14 cellular contexts compared by ENCODE assay signal in genomic region chr11:11988862-11989261, GRCh38. TPM values are rescaled to one million over a fixed set of nuclear protein-coding genes. Genes with fewer than 3 reads are reported as not detected.
A peak's percentile ranks its signal among the peaks of the same experiment; 100 is the strongest.
DNase-seq lines count a peak whose midpoint lies in the region; ATAC-seq and TF ChIP-seq lines count a peak whose summit lies in the region.
"Had no signal": no experiment of that assay in that cellular context is flagged by ENCODE, and none has a peak within 500 bp of the region (broad histone marks: within the 10 kb centered on the region; RNA-seq: fewer than 3 reads in every experiment).

No MANE protein-coding gene starts in this region.

- DNase-seq in DMS53 (lab: John Stamatoyannopoulos, UW), result peak; percentile 12
- DNase-seq in DMS53 treated with DMSO at 0.1 percent for 48 hours (lab: John Stamatoyannopoulos, UW; ENCODE audit: unreplicated experiment), result no peak
- DNase-seq in ascending aorta (ENCODE audit: low spot score in 2 of 2), result peak in 1 of 2 donors; percentile 44
- no peak for DNase-seq in fibroblast of the aortic adventitia (ENCODE audit: low read depth)
- DNase-seq in smooth muscle cell (lab: John Stamatoyannopoulos, UW; ENCODE audit: unreplicated experiment), result no peak
- DNase-seq in SW480 (ENCODE audit: low spot score), result no peak
- DNase-seq: activated CD4-positive, CD25-positive, alpha-beta regulatory T cell treated with anti-CD3 and anti-CD28 coated beads, Interleukin-2, amount 50 U/mL, for 72 hours; activated T-cell treated with anti-CD3 and anti-CD28 coated beads, Interleukin-2, amount 50 U/mL, for 1 hour; amygdala; NCI-H2227 treated with DMSO at 0.1 percent for 48 hours had no signal

- H3K79me2 ChIP-seq in smooth muscle cell (ENCODE audit: low read depth), result no peaks in the 10 kb centered on the region

- no peak overlapping the region for H2AFZ ChIP-seq in smooth muscle cell (ENCODE audit: low read depth)

- 94% methylated on average over 3 of the region's 3 CpGs for WGBS in smooth muscle cell (ENCODE audit: low lambda C conversion rate)

- no peaks in the 10 kb centered on the region for H4K20me1 ChIP-seq in smooth muscle cell (ENCODE audit: low read depth)

- ATAC-seq in HG02870 (IDR thresholded peaks at IDR 0.05; ENCODE audit: unreplicated experiment), result no peak
- no peak for ATAC-seq in GM21515 (IDR thresholded peaks at IDR 0.05; ENCODE audit: unreplicated experiment)

- TF ChIP-seq CTCF in ascending aorta (IDR thresholded peaks at IDR 0.05) (no peak), fibroblast of the aortic adventitia (IDR thresholded peaks at IDR 0.05; ENCODE audit: insufficient read depth, low read length) (peak; percentile 34), smooth muscle cell (IDR thresholded peaks at IDR 0.05; ENCODE audit: borderline replicate concordance, insufficient read depth, poor library complexity, severe bottlenecking) (peak; percentile 39)

- peaks cover 44% of the 10 kb centered on the region for H3F3A ChIP-seq in smooth muscle cell (ENCODE audit: low read depth)

- H3K4me1 ChIP-seq in ascending aorta (peaks cover 4 to 18% of the 10 kb centered on the region in 2 donors), smooth muscle cell (ENCODE audit: low read depth) (peaks cover 9% of the 10 kb centered on the region)

- no peak overlapping the region for H3K4me3 ChIP-seq in ascending aorta
- no peak overlapping the region for H3K4me3 ChIP-seq in fibroblast of the aortic adventitia (ENCODE audit: low read depth, low read length)
- no peak overlapping the region for H3K4me3 ChIP-seq in smooth muscle cell
- H3K4me3 ChIP-seq: sigmoid colon had no signal

- intact Hi-C loops in ascending aorta (cut with DNase I), result no loop called here

- no peak overlapping the region for H3K9ac ChIP-seq in smooth muscle cell (ENCODE audit: low read depth)

- H3K9me3 ChIP-seq in ascending aorta, result no peaks in the 10 kb centered on the region
- H3K9me3 ChIP-seq in smooth muscle cell (replicated peaks; ENCODE audit: low read depth), result no peaks in the 10 kb centered on the region
- H3K9me3 ChIP-seq: sigmoid colon had no signal

- H3K27ac ChIP-seq in ascending aorta (peak overlapping the region; percentile 63 to 81), smooth muscle cell (ENCODE audit: low read depth) (peak overlapping the region; percentile 93)
- H3K27ac ChIP-seq: 22Rv1 had no signal

- no peaks in the 10 kb centered on the region for H3K27me3 ChIP-seq in ascending aorta
- H3K27me3 ChIP-seq in smooth muscle cell (ENCODE audit: low read depth), result no peaks in the 10 kb centered on the region
- H3K27me3 ChIP-seq: sigmoid colon had no signal

- peaks cover 0 to 13% of the 10 kb centered on the region in 2 donors for H3K36me3 ChIP-seq in ascending aorta
- no peaks in the 10 kb centered on the region for H3K36me3 ChIP-seq in smooth muscle cell (ENCODE audit: low read depth)
- H3K36me3 ChIP-seq: sigmoid colon had no signal

- H3K4me2 ChIP-seq in smooth muscle cell, result peak overlapping the region; percentile 51

RNA-seq across cellular contexts. Expression of gene DKK3, which starts 19.6 kb away (rescaled TPM):
- 433 TPM for total RNA-seq in ascending aorta
- 94.3 and 334 TPM in 2 replicates for total RNA-seq in fibroblast of the aortic adventitia (ENCODE audit: low replicate concordance)
- total RNA-seq in smooth muscle cell, result 112 and 113 TPM in 2 replicates
- polyA plus RNA-seq in smooth muscle cell, result 100 and 105 TPM in 2 replicates

Comparison
In these comparisons a context has a peak if more than half of its experiments do, and no peak if none do; other contexts are left out.
1. CTCF ChIP-seq: peak in fibroblast of the aortic adventitia (single experiment) and smooth muscle cell (single experiment); none in ascending aorta (0 of 3).